ENCODE assay signal across 10 cellular contexts in genomic region chr3:183520741-183521556, GRCh38. TPM values are rescaled to one million over a fixed set of nuclear protein-coding genes. Genes with fewer than 3 reads are reported as not detected.
A peak's percentile ranks its signal among the peaks of the same experiment; 100 is the strongest.
DNase-seq lines count a peak whose midpoint lies in the region; ATAC-seq and TF ChIP-seq lines count a peak whose summit lies in the region.
"Not testable (repeated sequence)": the region's sequence is repeated elsewhere in the genome, so short reads cannot be mapped to it uniquely, and the experiment has no call there.
"Had no signal": no experiment of that assay in that cellular context is flagged by ENCODE, and none has a peak within 500 bp of the region (broad histone marks: within the 10 kb centered on the region; RNA-seq: fewer than 3 reads in every experiment).

No MANE protein-coding gene starts in this region.

- not testable (repeated sequence) for H3K79me1 ChIP-seq in mesenchymal stem cell (replicated peaks; ENCODE audit: low read length, poor library complexity, severe bottlenecking)

- TF ChIP-seq CTCF in CD4-positive, alpha-beta T cell (IDR thresholded peaks at IDR 0.05); Loucy (conservative IDR thresholded peaks at IDR 0.05; ENCODE audit: low read length); endodermal cell (conservative IDR thresholded peaks at IDR 0.05); smooth muscle cell (IDR thresholded peaks at IDR 0.05; ENCODE audit: borderline replicate concordance, insufficient read depth, poor library complexity, severe bottlenecking): not testable (repeated sequence)

- not testable (repeated sequence) for H3K23ac ChIP-seq in mesenchymal stem cell (ENCODE audit: low read length in 2 of 2)

- H3K9me3 Mint-ChIP-seq in CD4-positive, alpha-beta T cell; activated T-cell treated with anti-CD3 and anti-CD28 coated beads, Interleukin-2, amount 50 U/mL, for 24 hours; endodermal cell; natural killer cell treated with Interleukin-12 subunit alpha and Interleukin-12 subunit beta and Interleukin-15 and Interleukin-18, amount 100 ng/mL, for 72 hours: not testable (repeated sequence)

- H2BK12ac ChIP-seq in mesenchymal stem cell (ENCODE audit: low read length in 2 of 2), result not testable (repeated sequence)

- not testable (repeated sequence) for H4K91ac ChIP-seq in mesenchymal stem cell (ENCODE audit: low read length)

- H3K14ac ChIP-seq in mesenchymal stem cell (ENCODE audit: low read length in 2 of 2), result not testable (repeated sequence)

- 79 to 84% methylated on average over 16 to 19 of the region's 19 CpGs for WGBS in endodermal cell (ENCODE audit: insufficient coverage in 1 of 2, insufficient read length in 1 of 2), 2 experiments
- 52% methylated on average over 19 of the region's 19 CpGs for WGBS in mesenchymal stem cell
- WGBS in smooth muscle cell (ENCODE audit: low lambda C conversion rate), result 32% methylated on average over 19 of the region's 19 CpGs

- H2AK5ac ChIP-seq in mesenchymal stem cell (ENCODE audit: low read length, severe bottlenecking), result not testable (repeated sequence)

- H3K36me3 ChIP-seq in Loucy (ENCODE audit: insufficient read depth, low read length), result peaks cover 42% of the 10 kb centered on the region; the same call in 1 of the 2 replicates
- H3K36me3 ChIP-seq in endodermal cell (ENCODE audit: control insufficient read depth, insufficient read depth, low read length); mesenchymal stem cell (ENCODE audit: control insufficient read depth in 1 of 2, insufficient read depth in 2 of 2, low read depth in 1 of 2, low read length in 2 of 2); smooth muscle cell (ENCODE audit: low read depth): not testable (repeated sequence)

- H2BK120ac ChIP-seq in mesenchymal stem cell (ENCODE audit: low read depth, low read length), result not testable (repeated sequence)

- H3K27ac Mint-ChIP-seq in CD4-positive, alpha-beta T cell, result peak overlapping the region; percentile 48
- H3K27ac Mint-ChIP-seq in T-helper 17 cell, result peak overlapping the region; percentile 83
- peak overlapping the region; percentile 0 for H3K27ac Mint-ChIP-seq in activated T-cell treated with anti-CD3 and anti-CD28 coated beads, Interleukin-2, amount 50 U/mL, for 24 hours
- peak overlapping the region; percentile 82 for H3K27ac Mint-ChIP-seq in endodermal cell
- H3K27ac Mint-ChIP-seq in natural killer cell treated with Interleukin-12 subunit alpha and Interleukin-12 subunit beta and Interleukin-15 and Interleukin-18, amount 100 ng/mL, for 72 hours, result peak overlapping the region; percentile 3 to 32

- POLR2A ChIA-PET in CD4-positive, alpha-beta T cell (lab: Charles Lee), result not testable (repeated sequence)

- peaks cover 77% of the 10 kb centered on the region for H3K36me3 Mint-ChIP-seq in CD4-positive, alpha-beta T cell (ENCODE audit: low read depth)
- H3K36me3 Mint-ChIP-seq in T-helper 17 cell (ENCODE audit: low read depth); endodermal cell (ENCODE audit: low read depth): not testable (repeated sequence)
- H3K36me3 Mint-ChIP-seq in activated T-cell treated with anti-CD3 and anti-CD28 coated beads, Interleukin-2, amount 50 U/mL, for 24 hours (ENCODE audit: low read depth), result peaks cover 73% of the 10 kb centered on the region
- peaks cover 11% of the 10 kb centered on the region for H3K36me3 Mint-ChIP-seq in natural killer cell treated with Interleukin-12 subunit alpha and Interleukin-12 subunit beta and Interleukin-15 and Interleukin-18, amount 100 ng/mL, for 72 hours

- H3K9me2 ChIP-seq in Loucy (replicated peaks; ENCODE audit: low read depth, low read length), result not testable (repeated sequence)

- not testable (repeated sequence) for DNase-seq in CD4-positive, alpha-beta T cell; T-helper 17 cell; endodermal cell; mesenchymal stem cell; natural killer cell treated with Interleukin-12 subunit alpha and Interleukin-12 subunit beta and Interleukin-15 and Interleukin-18, amount 100 ng/mL, for 72 hours (ENCODE audit: low spot score); smooth muscle cell (lab: John Stamatoyannopoulos, UW; ENCODE audit: unreplicated experiment)
- DNase-seq in activated T-cell treated with anti-CD3 and anti-CD28 coated beads, Interleukin-2, amount 50 U/mL, for 24 hours, result peak; percentile 14

- ATAC-seq in CD4-positive, alpha-beta T cell (ENCODE audit: poor library complexity); T-helper 17 cell; natural killer cell treated with Interleukin-12 subunit alpha and Interleukin-12 subunit beta and Interleukin-15 and Interleukin-18, amount 100 ng/mL, for 72 hours: not testable (repeated sequence)

- not testable (repeated sequence) for H3K18ac ChIP-seq in mesenchymal stem cell (ENCODE audit: low read depth in 1 of 2, low read length in 2 of 2)

- CTCF ChIA-PET in CD4-positive, alpha-beta T cell (lab: Charles Lee), result interaction anchor here (0.8 kb wide), 1 partner anchor 246 kb away, joined by 3 read pairs; no protein-coding TSS in a partner anchor

- H3K9ac ChIP-seq in Loucy (ENCODE audit: low read depth, low read length, poor library complexity, severe bottlenecking), result peak overlapping the region; percentile 11
- not testable (repeated sequence) for H3K9ac ChIP-seq in endodermal cell (ENCODE audit: extremely low read depth, low read length, poor library complexity, severe bottlenecking); mesenchymal stem cell (ENCODE audit: low read length); smooth muscle cell (ENCODE audit: low read depth)

- H4K8ac ChIP-seq in mesenchymal stem cell (ENCODE audit: low read length), result not testable (repeated sequence)

- H3F3A ChIP-seq in Loucy (ENCODE audit: low read depth), result peaks cover 16% of the 10 kb centered on the region
- H3F3A ChIP-seq in smooth muscle cell (ENCODE audit: low read depth), result not testable (repeated sequence)

- H3K27ac ChIP-seq in CD4-positive, alpha-beta T cell (ENCODE audit: low read depth, low read length); endodermal cell (ENCODE audit: low read depth, low read length); smooth muscle cell (ENCODE audit: low read depth): not testable (repeated sequence)
- peak overlapping the region; percentile 68 for H3K27ac ChIP-seq in mesenchymal stem cell (ENCODE audit: low read length, poor library complexity, severe bottlenecking)

- H3K4me3 Mint-ChIP-seq in CD4-positive, alpha-beta T cell; activated T-cell treated with anti-CD3 and anti-CD28 coated beads, Interleukin-2, amount 50 U/mL, for 24 hours; endodermal cell; natural killer cell treated with Interleukin-12 subunit alpha and Interleukin-12 subunit beta and Interleukin-15 and Interleukin-18, amount 100 ng/mL, for 72 hours: not testable (repeated sequence)
- H3K4me3 Mint-ChIP-seq in T-helper 17 cell, result peak overlapping the region; percentile 55

- H3K4me1 Mint-ChIP-seq in CD4-positive, alpha-beta T cell (ENCODE audit: low read depth), result peaks cover 61% of the 10 kb centered on the region
- H3K4me1 Mint-ChIP-seq in T-helper 17 cell (peaks cover 45% of the 10 kb centered on the region), endodermal cell (peaks cover 26% of the 10 kb centered on the region)
- H3K4me1 Mint-ChIP-seq in activated T-cell treated with anti-CD3 and anti-CD28 coated beads, Interleukin-2, amount 50 U/mL, for 24 hours (ENCODE audit: low read depth), result peaks cover 62% of the 10 kb centered on the region
- peaks cover 34 to 45% of the 10 kb centered on the region in 2 donors for H3K4me1 Mint-ChIP-seq in natural killer cell treated with Interleukin-12 subunit alpha and Interleukin-12 subunit beta and Interleukin-15 and Interleukin-18, amount 100 ng/mL, for 72 hours (ENCODE audit: low read depth in 2 of 2)

- not testable (repeated sequence) for H4K20me1 ChIP-seq in Loucy (ENCODE audit: insufficient read depth, low read length, poor library complexity, severe bottlenecking); smooth muscle cell (ENCODE audit: low read depth)

- peak overlapping the region; percentile 74 for H3K4me3 ChIP-seq in Loucy (ENCODE audit: low read length, poor library complexity, severe bottlenecking)
- H3K4me3 ChIP-seq in endodermal cell (ENCODE audit: low read length); mesenchymal stem cell (ENCODE audit: insufficient read depth in 1 of 2, low read depth in 1 of 2, low read length in 2 of 2); smooth muscle cell: not testable (repeated sequence)

- not testable (repeated sequence) for H2BK15ac ChIP-seq in mesenchymal stem cell (ENCODE audit: low read depth, poor library complexity, severe bottlenecking)

- not testable (repeated sequence) for H2BK5ac ChIP-seq in mesenchymal stem cell (ENCODE audit: low read depth, low read length, poor library complexity, severe bottlenecking)

- not testable (repeated sequence) for H3K27me3 Mint-ChIP-seq in CD4-positive, alpha-beta T cell; T-helper 17 cell; activated T-cell treated with anti-CD3 and anti-CD28 coated beads, Interleukin-2, amount 50 U/mL, for 24 hours; endodermal cell (ENCODE audit: insufficient read depth); natural killer cell treated with Interleukin-12 subunit alpha and Interleukin-12 subunit beta and Interleukin-15 and Interleukin-18, amount 100 ng/mL, for 72 hours

- not testable (repeated sequence) for H3K9me3 ChIP-seq in CD4-positive, alpha-beta T cell (ENCODE audit: control insufficient read depth, low read length); Loucy (ENCODE audit: insufficient read depth, low read depth, low read length); T-helper 17 cell (ENCODE audit: control insufficient read depth, low read length, poor library complexity, severe bottlenecking); endodermal cell (ENCODE audit: control insufficient read depth, low read length); mesenchymal stem cell (ENCODE audit: control insufficient read depth, low read length); smooth muscle cell (replicated peaks; ENCODE audit: low read depth)

- H3K4ac ChIP-seq in mesenchymal stem cell (ENCODE audit: low read depth in 1 of 2, low read length in 2 of 2), result not testable (repeated sequence)

- H3K79me2 ChIP-seq in Loucy (ENCODE audit: insufficient read depth, low read length), result peaks cover 43% of the 10 kb centered on the region; the same call in 1 of the 2 replicates
- not testable (repeated sequence) for H3K79me2 ChIP-seq in smooth muscle cell (ENCODE audit: low read depth)

- not testable (repeated sequence) for H2AFZ ChIP-seq in Loucy (ENCODE audit: low read length); mesenchymal stem cell (ENCODE audit: low read depth, low read length); smooth muscle cell (ENCODE audit: low read depth)

- intact Hi-C loops in CD4-positive, alpha-beta T cell (cut with DNase I, micrococcal nuclease), result not testable (repeated sequence)

- H3K4me1 ChIP-seq in Loucy (ENCODE audit: insufficient read depth, low read length, poor library complexity, severe bottlenecking) (peaks cover 48% of the 10 kb centered on the region), smooth muscle cell (ENCODE audit: low read depth) (peaks cover 17% of the 10 kb centered on the region)
- not testable (repeated sequence) for H3K4me1 ChIP-seq in endodermal cell (ENCODE audit: control insufficient read depth, insufficient read depth, low read length); mesenchymal stem cell (ENCODE audit: control insufficient read depth, insufficient read depth, low read depth, low read length)

- H3K27me3 ChIP-seq in CD4-positive, alpha-beta T cell (ENCODE audit: control insufficient read depth, insufficient read depth, low read length); Loucy (ENCODE audit: insufficient read depth, low read length, poor library complexity, severe bottlenecking); endodermal cell (ENCODE audit: control insufficient read depth, insufficient read depth, low read length, poor library complexity, severe bottlenecking); smooth muscle cell (ENCODE audit: low read depth): not testable (repeated sequence)
- peaks cover 22 to 35% of the 10 kb centered on the region in 2 experiments for H3K27me3 ChIP-seq in mesenchymal stem cell (ENCODE audit: control insufficient read depth in 1 of 2, insufficient read depth in 1 of 2, low read length in 2 of 2)

- H3K4me2 ChIP-seq in Loucy (ENCODE audit: low read depth, low read length, poor library complexity, severe bottlenecking), result peak overlapping the region; percentile 91
- H3K4me2 ChIP-seq in mesenchymal stem cell (ENCODE audit: low read length, poor library complexity, severe bottlenecking), result not testable (repeated sequence)
- peak overlapping the region; percentile 31 for H3K4me2 ChIP-seq in smooth muscle cell

RNA-seq across cellular contexts. Expression of gene KLHL6, which starts 34.6 kb away (rescaled TPM):
- 10 to 100 TPM; 23.9 to 24.2 TPM for total RNA-seq in CD4-positive, alpha-beta T cell
- 10 to 100 TPM; 29.3 to 35.7 TPM for total RNA-seq in T-helper 17 cell
- total RNA-seq in endodermal cell, result under 1 TPM; 0.33 to 0.40 TPM
- polyA plus RNA-seq in endodermal cell (2013, experiment 1 of 2), result 0.36 TPM
- 0.58 TPM for polyA plus RNA-seq in endodermal cell (2013, experiment 2 of 2)
- polyA plus RNA-seq in mesenchymal stem cell (2013, experiment 1 of 2), result 0.01 TPM
- polyA plus RNA-seq in mesenchymal stem cell (2013, experiment 2 of 2), result 0.01 TPM
- 10 to 100 TPM; 16.9 to 19.3 TPM for total RNA-seq in natural killer cell treated with Interleukin-12 subunit alpha and Interleukin-12 subunit beta and Interleukin-15 and Interleukin-18, amount 100 ng/mL, for 72 hours
- total RNA-seq in smooth muscle cell, result 0.22 and 0.40 TPM in 2 replicates
- not detected in 2 replicates for polyA plus RNA-seq in smooth muscle cell
- total RNA-seq: HFFc6, MCF 10A had no signal

Comparison
In these comparisons a context has a peak if more than half of its experiments do, and no peak if none do; other contexts are left out.
1. H3K27ac Mint-ChIP-seq: peak in every context shown above with its lines; median percentile 83 in T-helper 17 cell; 82 in endodermal cell; 48 in CD4-positive, alpha-beta T cell; 18 in natural killer cell treated with Interleukin-12 subunit alpha and Interleukin-12 subunit beta and Interleukin-15 and Interleukin-18, amount 100 ng/mL, for 72 hours; 0 in activated T-cell treated with anti-CD3 and anti-CD28 coated beads, Interleukin-2, amount 50 U/mL, for 24 hours.
2. RNA of gene KLHL6, which starts 34.6 kb away (total RNA-seq): 29.3 to 35.7 TPM in T-helper 17 cell, 23.9 to 24.2 TPM in CD4-positive, alpha-beta T cell and 16.9 to 19.3 TPM in natural killer cell treated with Interleukin-12 subunit alpha and Interleukin-12 subunit beta and Interleukin-15 and Interleukin-18, amount 100 ng/mL, for 72 hours; 0.33 to 0.40 TPM in endodermal cell and 0.22 to 0.40 TPM in smooth muscle cell; every median in the first group is over 10 times any median in the second.